Comparison of ENCODE assay signal across 23 cellular contexts in the genomic region with DNA sequence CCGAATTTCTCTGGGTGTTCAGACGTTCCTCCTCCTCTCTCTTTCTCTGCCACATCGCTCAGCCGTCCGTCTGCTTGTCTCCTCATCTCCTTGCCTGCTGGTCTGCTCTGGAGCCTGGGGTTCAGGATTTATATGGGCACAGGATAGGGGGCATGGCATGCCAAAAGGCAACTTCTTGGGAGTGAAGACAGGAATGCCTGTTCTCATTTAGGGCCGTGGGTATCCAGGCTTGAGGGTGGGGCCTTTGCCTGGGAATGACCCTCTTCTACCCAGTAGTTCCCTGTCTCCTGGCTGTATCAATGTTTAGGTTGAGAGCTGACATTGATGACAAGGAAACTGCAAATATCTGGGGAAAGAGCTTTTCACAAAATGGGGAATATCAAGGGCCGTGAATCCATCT.
"Had no signal": no experiment of that assay in that cellular context is flagged by ENCODE, and none has a peak within 500 bp of the region (broad histone marks: within the 10 kb centered on the region; RNA-seq: fewer than 3 reads in every experiment).

No MANE protein-coding gene starts in this region.

- DNase-seq: Kasumi-1, MM.1S, NCI-H1092 treated with DMSO at 0.1 percent for 48 hours, NCI-H187, NCI-H2029, NCI-H2081 treated with DMSO at 0.1 percent for 48 hours, NCI-H2171, NCI-H226, NCI-H446, NCI-H510A, NCI-H524 treated with DMSO at 0.1 percent for 48 hours, NCI-H774, Right ventricle myocardium superior, RPMI8226, SIG-M5, SK-N-SH, SW 1271 had no signal

- H3K4me3 ChIP-seq: K562 had no signal

- H3K4me3 Mint-ChIP-seq: IgD-negative memory B cell had no signal

- H3K27ac ChIP-seq: HL-60, KMS-11 had no signal

- H3K9me3 ChIP-seq: SK-N-SH had no signal

- ATAC-seq: K562 had no signal

- H3K9ac ChIP-seq: KMS-11, SK-N-SH had no signal

- H3K27ac Mint-ChIP-seq: IgD-negative memory B cell had no signal

- H3K9me2 ChIP-seq: SK-N-SH had no signal

- H3K36me3 Mint-ChIP-seq: IgD-negative memory B cell had no signal

- FAIRE-seq: HTR-8/SVneo, K562, RCC 7860 had no signal

- H3K4me2 ChIP-seq: KMS-11, SK-N-SH had no signal
